In the genomic region with DNA sequence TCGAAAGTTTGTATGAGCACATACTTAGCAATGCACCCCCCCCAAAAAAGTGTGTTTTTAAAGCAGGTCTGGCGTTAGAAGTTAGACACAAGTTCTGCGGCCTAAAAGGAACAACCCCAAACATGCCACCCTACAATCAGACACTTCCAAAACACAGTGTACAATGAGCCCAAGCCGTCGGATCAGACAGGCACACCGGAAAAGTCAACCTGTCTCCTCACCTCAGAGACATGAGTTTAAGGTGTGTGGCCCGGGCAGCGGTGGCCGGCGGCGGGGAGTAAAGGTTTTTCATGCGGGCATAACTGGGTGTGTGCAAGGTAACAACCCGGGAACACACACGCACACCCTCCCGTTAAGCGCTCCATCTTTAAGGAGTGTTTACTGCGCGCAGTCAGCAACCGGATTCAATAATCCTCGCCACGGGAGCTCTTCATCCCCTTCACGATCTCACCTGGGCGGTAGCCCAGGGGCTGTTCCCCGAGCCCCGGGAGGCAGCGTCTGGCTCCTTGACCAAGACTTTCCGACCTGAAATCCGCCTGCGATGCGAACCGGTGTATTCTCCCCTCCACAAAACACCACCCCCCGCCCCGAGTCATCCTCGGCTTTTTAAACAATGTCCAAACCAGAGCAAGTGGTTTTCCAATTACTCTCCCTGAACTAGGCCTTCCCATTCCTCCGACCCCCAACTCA, we compare ENCODE assay signal across 8 cellular contexts. TPM values are rescaled to one million over a fixed set of nuclear protein-coding genes. Genes with fewer than 3 reads are reported as not detected.
DNase-seq lines count a peak whose midpoint lies in the region; ATAC-seq, FAIRE-seq and TF ChIP-seq lines count a peak whose summit lies in the region.
"Not testable (repeated sequence)": the region's sequence is repeated elsewhere in the genome, so short reads cannot be mapped to it uniquely, and the experiment has no call there.

No MANE protein-coding gene starts in this region.

- TF ChIP-seq CTCF in GM12875 (IDR thresholded peaks at IDR 0.05; ENCODE audit: borderline replicate concordance, insufficient read depth, low read depth, low read length); HepG2 (CRISPR knock-in tag; IDR thresholded peaks at IDR 0.05); tibial artery (IDR thresholded peaks at IDR 0.05): not testable (repeated sequence)

- TF ChIP-seq POLR2A in HepG2 (IDR thresholded peaks at IDR 0.05; ENCODE audit: insufficient read depth in 1 of 2, low read depth in 2 of 2, low read length in 2 of 2) = not testable (repeated sequence)

- H3K9ac ChIP-seq in HUES6 (ENCODE audit: low read length) (peak overlapping the region; percentile 75), HepG2 (ENCODE audit: insufficient read depth, low read depth, low read length) (peak overlapping the region; percentile 79), skeletal muscle satellite cell (ENCODE audit: low read depth, low read length) (peak overlapping the region; percentile 97)

- in situ Hi-C loops in HepG2 (cut with HindIII; ENCODE audit: extremely low pct_ligation_motif_present, low pct_unique_long_range_greater_than_20kb) = not testable (repeated sequence)

- 0 out of 2 replicates have a peak, but pooled peaks cover 10% of the 10 kb centered on the region for H3K4me1 ChIP-seq in HUES6 (ENCODE audit: control insufficient read depth, insufficient read depth, low read length)
- H3K4me1 ChIP-seq in ectodermal cell (ENCODE audit: control insufficient read depth, insufficient read depth, low read length) = not testable (repeated sequence)
- peaks cover 51% of the 10 kb centered on the region for H3K4me1 ChIP-seq in HepG2 (ENCODE audit: insufficient read depth, low read length)
- peaks cover 36% of the 10 kb centered on the region for H3K4me1 ChIP-seq in skeletal muscle satellite cell (ENCODE audit: control insufficient read depth, insufficient read depth, low read length)
- peaks cover 0 to 40% (median 14%) of the 10 kb centered on the region in 4 donors for H3K4me1 ChIP-seq in tibial artery

- H3K4me2 ChIP-seq in HepG2 (ENCODE audit: low read depth, low read length) (peak overlapping the region; percentile 95), skeletal muscle satellite cell (ENCODE audit: low read length) (peak overlapping the region; percentile 82)

- H3K27ac ChIP-seq in HUES6 (ENCODE audit: low read depth, low read length); ectodermal cell (ENCODE audit: insufficient read depth, low read depth, low read length, poor library complexity, severe bottlenecking): not testable (repeated sequence)
- H3K27ac ChIP-seq in HepG2 (ENCODE audit: extremely low read length, insufficient read depth, low read length) = peak overlapping the region; percentile 57
- H3K27ac ChIP-seq in tibial artery = peak overlapping the region; percentile 78 to 98

- H3K79me2 ChIP-seq in HepG2 (ENCODE audit: insufficient read depth, low read length) = peaks cover 52% of the 10 kb centered on the region

- TSS peak; percentile 55 for BruUV-seq in HepG2 (replicated peaks; lab: Mats Ljungman, UMichigan)

- CTCF ChIA-PET in HepG2 (lab: Yijun Ruan, JAX; ENCODE audit: low intra/inter-chr PET ratio, low total read pairs) = not testable (repeated sequence)

- H3K27me3 ChIP-seq in HUES6 (ENCODE audit: control insufficient read depth, insufficient read depth, low read length); HepG2 (ENCODE audit: control insufficient read depth in 1 of 2, insufficient read depth in 2 of 2, low read length in 2 of 2); skeletal muscle satellite cell (ENCODE audit: control insufficient read depth, insufficient read depth, low read length); tibial artery: not testable (repeated sequence)
- H3K27me3 ChIP-seq in ectodermal cell (ENCODE audit: control insufficient read depth, insufficient read depth, low read length, poor library complexity, severe bottlenecking) = peaks cover 25% of the 10 kb centered on the region

- not testable (repeated sequence) for TF ChIP-seq RAD21 in HepG2 (CRISPR knock-in tag; IDR thresholded peaks at IDR 0.05)

- H4K20me1 ChIP-seq in HepG2 (ENCODE audit: insufficient read depth, low read length) = not testable (repeated sequence)

- FAIRE-seq in HepG2 (lab: Jason Lieb, UNC) = not testable (repeated sequence)

- H3K27me3 Mint-ChIP-seq in activated T-cell treated with anti-CD3 and anti-CD28 coated beads, Interleukin-2, amount 50 U/mL, for 24 hours = not testable (repeated sequence)

- POLR2A ChIA-PET in HepG2 (lab: Yijun Ruan, JAX) = interaction anchor here (0.6 to 2.8 kb wide), 8 partner anchors 11 to 155 kb away, joined by 3 to 18 read pairs (median 4); a partner anchor contains a TSS

- WGBS in ectodermal cell, 2 experiments = 0 to 1% methylated on average over 35 of the region's 35 CpGs
- WGBS in HepG2 (ENCODE audit: low lambda C conversion rate) = 0% methylated on average over 17 of the region's 35 CpGs

- peak overlapping the region; percentile 94 for H3K27ac Mint-ChIP-seq in activated T-cell treated with anti-CD3 and anti-CD28 coated beads, Interleukin-2, amount 50 U/mL, for 24 hours

- peaks cover 12% of the 10 kb centered on the region for H3K36me3 Mint-ChIP-seq in activated T-cell treated with anti-CD3 and anti-CD28 coated beads, Interleukin-2, amount 50 U/mL, for 24 hours (ENCODE audit: low read depth)

- TF ChIP-seq EP300 in HepG2 (IDR thresholded peaks at IDR 0.05; ENCODE audit: low read depth in 2 of 2, low read length in 2 of 2); HepG2 (CRISPR knock-in tag; IDR thresholded peaks at IDR 0.05; ENCODE audit: borderline replicate concordance): not testable (repeated sequence)

- not testable (repeated sequence) for H3K9me3 ChIP-seq in HUES6 (ENCODE audit: control insufficient read depth, insufficient read depth, low read depth, low read length); ectodermal cell (ENCODE audit: control insufficient read depth, low read length); HepG2 (ENCODE audit: low read length); skeletal muscle satellite cell (replicated peaks; ENCODE audit: low read length); tibial artery

- ATAC-seq in HepG2 = peak; percentile 53

- DNase-seq in RPMI8226 (peak; percentile 26), HepG2 (ENCODE audit: low spot score) (peak; percentile 16), tibial artery (peak in 1 of 2 donors; percentile 68)
- peak; percentile 69 for DNase-seq in activated T-cell treated with anti-CD3 and anti-CD28 coated beads, Interleukin-2, amount 50 U/mL, for 24 hours

- not testable (repeated sequence) for H3K9me3 Mint-ChIP-seq in activated T-cell treated with anti-CD3 and anti-CD28 coated beads, Interleukin-2, amount 50 U/mL, for 24 hours

- peak overlapping the region; percentile 97 for H3K4me3 Mint-ChIP-seq in activated T-cell treated with anti-CD3 and anti-CD28 coated beads, Interleukin-2, amount 50 U/mL, for 24 hours

- H3K36me3 ChIP-seq in HUES6 (ENCODE audit: control insufficient read depth, insufficient read depth, low read length); ectodermal cell (ENCODE audit: control insufficient read depth, insufficient read depth, low read length); HepG2 (replicated peaks in 1 of 2; ENCODE audit: control insufficient read depth in 1 of 2, insufficient read depth in 2 of 2, low read length in 2 of 2); tibial artery: not testable (repeated sequence)
- H3K36me3 ChIP-seq in skeletal muscle satellite cell (ENCODE audit: insufficient read depth, low read length) = peaks cover 20% of the 10 kb centered on the region

- H3K4me3 ChIP-seq in GM12875 (ENCODE audit: low read depth, low read length) = peak overlapping the region; percentile 69
- peak overlapping the region; percentile 89 for H3K4me3 ChIP-seq in HUES6 (ENCODE audit: low read depth, low read length)
- peak overlapping the region; percentile 64 for H3K4me3 ChIP-seq in ectodermal cell (ENCODE audit: insufficient read depth, low read depth, low read length)
- H3K4me3 ChIP-seq in HepG2 (replicated peaks in 1 of 3; ENCODE audit: insufficient read depth in 1 of 3, low read depth in 2 of 3, low read length in 3 of 3) = peak overlapping the region; percentile 87 to 94 (median 90)
- H3K4me3 ChIP-seq in skeletal muscle satellite cell (ENCODE audit: low read length) = peak overlapping the region; percentile 97
- H3K4me3 ChIP-seq in tibial artery = peak overlapping the region; percentile 84 to 92

- intact Hi-C loops in HepG2 (cut with micrococcal nuclease; ENCODE audit: unreplicated experiment) = loop anchor here (5.0 kb wide), 3 partner anchors 76 to 154 kb away; a partner anchor contains a TSS
- intact Hi-C loops in tibial artery (cut with DNase I; ENCODE audit: low total_unique reads) = not testable (repeated sequence)

- H2AFZ ChIP-seq in HepG2 (ENCODE audit: low read length) = not testable (repeated sequence)

- H3K4me1 Mint-ChIP-seq in activated T-cell treated with anti-CD3 and anti-CD28 coated beads, Interleukin-2, amount 50 U/mL, for 24 hours (ENCODE audit: low read depth) = peaks cover 42% of the 10 kb centered on the region

RNA-seq across cellular contexts. Expression of a gene that starts 0.9 kb away (rescaled TPM):
- polyA plus RNA-seq in ectodermal cell (2013, experiment 1 of 4) = 18.3 TPM
- polyA plus RNA-seq in ectodermal cell (2013, experiment 2 of 4) = 17.8 TPM
- polyA plus RNA-seq in ectodermal cell (2013, experiment 3 of 4) = 15.3 TPM
- polyA plus RNA-seq in ectodermal cell (2013, experiment 4 of 4) = 15.2 TPM
- total RNA-seq in HepG2 (2016; rRNA removed; fragmentation: Illumina TruSeq; extraction: Trizol) = 24.3 and 29.3 TPM in 2 replicates
- total RNA-seq in HepG2 (2016; cell fraction: cytosol; rRNA removed; fragmentation: Illumina TruSeq; extraction: Trizol; ENCODE audit: low read depth) = 9.8 and 12.5 TPM in 2 replicates
- total RNA-seq in HepG2 (2016; cell fraction: insoluble cytoplasmic fraction; rRNA removed; fragmentation: Illumina TruSeq; extraction: Trizol) = 23.1 and 28.2 TPM in 2 replicates
- 16.9 and 17.9 TPM in 2 replicates for total RNA-seq in HepG2 (2016; cell fraction: membrane; rRNA removed; fragmentation: Illumina TruSeq; extraction: Trizol)
- total RNA-seq in HepG2 (2016; cell fraction: nucleus; rRNA removed; fragmentation: Illumina TruSeq; extraction: Trizol) = 23.0 and 24.2 TPM in 2 replicates
- 12.9 and 14.9 TPM in 2 replicates for polyA plus RNA-seq in HepG2 (2011; rRNA removed)
- polyA plus RNA-seq in HepG2 (2011; cell fraction: cytosol; rRNA removed) = 6.7 and 10.4 TPM in 2 replicates
- 10.2 and 12.2 TPM in 2 replicates for polyA plus RNA-seq in HepG2 (2011; cell fraction: nucleus; rRNA removed)
- polyA plus RNA-seq in HepG2 (2012) = 13.3 and 15.9 TPM in 2 replicates
- 1.3 and 1.5 TPM in 2 replicates for polyA plus RNA-seq in HepG2 (2016; cell fraction: cytosol; fragmentation: Illumina TruSeq; extraction: Trizol; ENCODE audit: low read depth)
- 20.3 and 21.2 TPM in 2 replicates for polyA plus RNA-seq in HepG2 (2016; cell fraction: insoluble cytoplasmic fraction; fragmentation: Illumina TruSeq; extraction: Trizol; ENCODE audit: low read depth)
- polyA plus RNA-seq in HepG2 (2016; cell fraction: membrane; fragmentation: Illumina TruSeq; extraction: Trizol; ENCODE audit: low read depth) = 5.1 and 5.8 TPM in 2 replicates
- polyA plus RNA-seq in HepG2 (2016; cell fraction: nucleus; fragmentation: Illumina TruSeq; extraction: Trizol; ENCODE audit: insufficient read depth, low read depth) = 24.6 and 25.3 TPM in 2 replicates
- 16.0 and 18.1 TPM in 2 replicates for polyA minus RNA-seq in HepG2 (2011; rRNA and poly(A)+ RNA removed; ENCODE audit: low replicate concordance)
- 14.9 and 18.5 TPM in 2 replicates for polyA minus RNA-seq in HepG2 (2011; cell fraction: cytosol; rRNA and poly(A)+ RNA removed)
- polyA minus RNA-seq in HepG2 (2011; cell fraction: nucleus; rRNA and poly(A)+ RNA removed) = 28.2 and 34.3 TPM in 2 replicates
- total RNA-seq in skeletal muscle satellite cell (2012; rRNA removed) = 96.6 and 129 TPM in 2 replicates
